15 cellular contexts compared by ENCODE assay signal in genomic region chr11:14065153-14065552, GRCh38.
DNase-seq lines count a peak whose midpoint lies in the region; ATAC-seq and TF ChIP-seq lines count a peak whose summit lies in the region.
"Had no signal": no experiment of that assay in that cellular context is flagged by ENCODE, and none has a peak within 500 bp of the region (broad histone marks: within the 10 kb centered on the region; RNA-seq: fewer than 3 reads in every experiment).

No MANE protein-coding gene starts in this region.

- TF ChIP-seq CTCF in CD4-positive, alpha-beta T cell (IDR thresholded peaks at IDR 0.05): no peak
- TF ChIP-seq CTCF in sigmoid colon (IDR thresholded peaks at IDR 0.05): no peak

- DNase-seq in CD4-positive, alpha-beta T cell: no peak
- peak; percentile 14 for DNase-seq in T-helper 2 cell treated with Interferon-gamma antibody and Interleukin-4, amounts not matched to agents 5 μg/mL and 100 μg/mL, for 36 hours (ENCODE audit: low spot score)
- DNase-seq in cerebellum (ENCODE audit: low spot score) (peak; percentile 23), posterior cingulate gyrus (peak in 7 of 10 donors; percentile 31 to 86 (median 51)), cerebellar nuclear complex (lab: John Stamatoyannopoulos, UW) (no peak), sigmoid colon (no peak), dermis blood vessel endothelial cell (no peak)
- DNase-seq: glutamatergic neuron, KG1, NCI-H1694, pancreas had no signal

- no peaks in the 10 kb centered on the region for H3K9me3 Mint-ChIP-seq in CD4-positive, alpha-beta T cell
- H3K9me3 Mint-ChIP-seq in T-helper 2 cell treated with Interferon-gamma antibody and Interleukin-4, amounts not matched to agents 5 μg/mL and 100 μg/mL, for 36 hours: no peaks in the 10 kb centered on the region

- WGBS in sigmoid colon, 2 donors: 7 to 26% methylated on average over 8 of the region's 8 CpGs

- no peaks in the 10 kb centered on the region for H3K9me3 ChIP-seq in CD4-positive, alpha-beta T cell (ENCODE audit: control insufficient read depth, low read length)
- no peaks in the 10 kb centered on the region for H3K9me3 ChIP-seq in sigmoid colon
- H3K9me3 ChIP-seq: ascending aorta, pancreas had no signal

- intact Hi-C loops in CD4-positive, alpha-beta T cell (cut with DNase I, micrococcal nuclease): no loop called here
- intact Hi-C loops in posterior cingulate gyrus (cut with DNase I): no loop called here
- intact Hi-C loops in sigmoid colon (cut with DNase I): no loop called here

- no peaks in the 10 kb centered on the region for H3K27me3 Mint-ChIP-seq in CD4-positive, alpha-beta T cell
- H3K27me3 Mint-ChIP-seq in T-helper 2 cell treated with Interferon-gamma antibody and Interleukin-4, amounts not matched to agents 5 μg/mL and 100 μg/mL, for 36 hours (ENCODE audit: low read depth): peaks cover 15% of the 10 kb centered on the region
- H3K27me3 Mint-ChIP-seq: CD4-positive, CD25-positive, alpha-beta regulatory T cell had no signal

- peaks cover 0 to 10% (median 0%) of the 10 kb centered on the region in 4 donors for H3K4me1 ChIP-seq in sigmoid colon
- H3K4me1 ChIP-seq: ascending aorta, pancreas had no signal

- H3K36me3 Mint-ChIP-seq in CD4-positive, alpha-beta T cell (ENCODE audit: low read depth): no peaks in the 10 kb centered on the region
- H3K36me3 Mint-ChIP-seq in T-helper 2 cell treated with Interferon-gamma antibody and Interleukin-4, amounts not matched to agents 5 μg/mL and 100 μg/mL, for 36 hours (ENCODE audit: low read depth): no peaks in the 10 kb centered on the region
- H3K36me3 Mint-ChIP-seq: CD4-positive, CD25-positive, alpha-beta regulatory T cell had no signal

- POLR2A ChIA-PET in CD4-positive, alpha-beta T cell (lab: Charles Lee): interaction anchor here (0.7 to 2.1 kb wide), 6 partner anchors 9 to 50 kb away, joined by 3 to 10 read pairs (median 4); no protein-coding TSS in a partner anchor

- H3K27me3 ChIP-seq in CD4-positive, alpha-beta T cell (ENCODE audit: control insufficient read depth, insufficient read depth, low read length): no peaks in the 10 kb centered on the region
- H3K27me3 ChIP-seq in sigmoid colon: no peaks in the 10 kb centered on the region
- H3K27me3 ChIP-seq: ascending aorta, pancreas had no signal

- TF ChIP-seq POLR2A in sigmoid colon (IDR thresholded peaks at IDR 0.05): no peak

- H3K27ac Mint-ChIP-seq in CD4-positive, alpha-beta T cell: no peak overlapping the region
- H3K27ac Mint-ChIP-seq in T-helper 2 cell treated with Interferon-gamma antibody and Interleukin-4, amounts not matched to agents 5 μg/mL and 100 μg/mL, for 36 hours: peak overlapping the region; percentile 17

- no peaks in the 10 kb centered on the region for H3K36me3 ChIP-seq in sigmoid colon
- H3K36me3 ChIP-seq: ascending aorta, pancreas had no signal

- no peak for TF ChIP-seq EP300 in sigmoid colon (IDR thresholded peaks at IDR 0.05)

- ATAC-seq in CD4-positive, alpha-beta T cell (ENCODE audit: poor library complexity): peak; percentile 64
- ATAC-seq in GM21360 (IDR thresholded peaks at IDR 0.05; ENCODE audit: unreplicated experiment): no peak
- ATAC-seq: pancreas had no signal

- CTCF ChIA-PET in CD4-positive, alpha-beta T cell (lab: Charles Lee): no interaction called here

- peaks cover 24% of the 10 kb centered on the region for H3K4me1 Mint-ChIP-seq in CD4-positive, alpha-beta T cell (ENCODE audit: low read depth)
- H3K4me1 Mint-ChIP-seq in T-helper 2 cell treated with Interferon-gamma antibody and Interleukin-4, amounts not matched to agents 5 μg/mL and 100 μg/mL, for 36 hours (ENCODE audit: low read depth): peaks cover 9% of the 10 kb centered on the region

- no peak overlapping the region for H3K4me3 ChIP-seq in sigmoid colon
- H3K4me3 ChIP-seq: pancreas, SK-N-MC had no signal

- peak overlapping the region; percentile 69 for H3K4me3 Mint-ChIP-seq in CD4-positive, alpha-beta T cell
- peak overlapping the region; percentile 28 for H3K4me3 Mint-ChIP-seq in T-helper 2 cell treated with Interferon-gamma antibody and Interleukin-4, amounts not matched to agents 5 μg/mL and 100 μg/mL, for 36 hours

- no peak overlapping the region for H3K27ac ChIP-seq in CD4-positive, alpha-beta T cell (ENCODE audit: low read depth, low read length)
- H3K27ac ChIP-seq in sigmoid colon: no peak overlapping the region
- H3K27ac ChIP-seq: pancreas, SK-N-MC had no signal

Comparison
In these comparisons a context has a peak if more than half of its experiments do, and no peak if none do; other contexts are left out.
1. DNase-seq: peak in T-helper 2 cell treated with Interferon-gamma antibody and Interleukin-4, amounts not matched to agents 5 μg/mL and 100 μg/mL, for 36 hours (single experiment), cerebellum (single experiment) and posterior cingulate gyrus (7 of 10); none in CD4-positive, alpha-beta T cell (0 of 10), cerebellar nuclear complex (0 of 2), sigmoid colon (single experiment) and dermis blood vessel endothelial cell (single experiment).